16 cellular contexts compared by ENCODE assay signal in genomic region chr2:68435605-68436004, GRCh38. TPM values are rescaled to one million over a fixed set of nuclear protein-coding genes. Genes with fewer than 3 reads are reported as not detected.
DNase-seq lines count a peak whose midpoint lies in the region; TF ChIP-seq lines count a peak whose summit lies in the region.
"Had no signal": no experiment of that assay in that cellular context is flagged by ENCODE, and none has a peak within 500 bp of the region (broad histone marks: within the 10 kb centered on the region; RNA-seq: fewer than 3 reads in every experiment).

No MANE protein-coding gene starts in this region.

- H3K9me2 ChIP-seq in OCI-LY7 (ENCODE audit: insufficient read depth, low read length): no peaks in the 10 kb centered on the region

- POLR2A ChIA-PET in OCI-LY7 (lab: Charles Lee): interaction anchor here (1.0 to 1.9 kb wide), 4 partner anchors 8 to 25 kb away, joined by 3 to 16 read pairs (median 6); no protein-coding TSS in a partner anchor
- POLR2A ChIA-PET in activated CD4-positive, alpha-beta memory T cell treated with anti-CD3 and anti-CD28 coated beads for 36 hours (lab: Charles Lee): no interaction called here

- no TSS peak for BruUV-seq in OCI-LY7 (replicated peaks; lab: Mats Ljungman, UMichigan)

- H2BK15ac ChIP-seq in mesenchymal stem cell (ENCODE audit: low read depth, poor library complexity, severe bottlenecking): no peak overlapping the region

- no peak overlapping the region for H3K4me3 Mint-ChIP-seq in activated CD4-positive, alpha-beta memory T cell treated with anti-CD3 and anti-CD28 coated beads for 36 hours
- H3K4me3 Mint-ChIP-seq: CD4-positive, alpha-beta memory T cell; endodermal cell; stimulated activated effector memory CD8-positive, alpha-beta T cell treated with anti-CD3 and anti-CD28 coated beads, Interleukin-12 subunit alpha, Interleukin-12 subunit beta, amount 100 ng/mL, for 72 hours had no signal

- no peaks in the 10 kb centered on the region for H3K9me3 Mint-ChIP-seq in activated CD4-positive, alpha-beta memory T cell treated with anti-CD3 and anti-CD28 coated beads for 36 hours
- H3K9me3 Mint-ChIP-seq: endodermal cell; stimulated activated effector memory CD8-positive, alpha-beta T cell treated with anti-CD3 and anti-CD28 coated beads, Interleukin-12 subunit alpha, Interleukin-12 subunit beta, amount 100 ng/mL, for 72 hours had no signal

- no peak overlapping the region for H3K14ac ChIP-seq in mesenchymal stem cell (ENCODE audit: low read length in 2 of 2)

- H3K27ac Mint-ChIP-seq in activated CD4-positive, alpha-beta memory T cell treated with anti-CD3 and anti-CD28 coated beads for 36 hours: no peak overlapping the region
- H3K27ac Mint-ChIP-seq: CD4-positive, alpha-beta memory T cell; endodermal cell; stimulated activated effector memory CD8-positive, alpha-beta T cell treated with anti-CD3 and anti-CD28 coated beads, Interleukin-12 subunit alpha, Interleukin-12 subunit beta, amount 100 ng/mL, for 72 hours had no signal

- peaks cover 4% of the 10 kb centered on the region for H3K4me1 Mint-ChIP-seq in activated CD4-positive, alpha-beta memory T cell treated with anti-CD3 and anti-CD28 coated beads for 36 hours (ENCODE audit: low read depth)

- H3K9me3 ChIP-seq in OCI-LY7 (ENCODE audit: low read length) (peaks cover 16% of the 10 kb centered on the region; the same call in 1 of the 2 replicates), mesenchymal stem cell (ENCODE audit: control insufficient read depth, low read length) (no peaks in the 10 kb centered on the region), tibial artery (no peaks in the 10 kb centered on the region)

- H2BK12ac ChIP-seq in mesenchymal stem cell (ENCODE audit: low read length in 2 of 2): no peak overlapping the region

- H3K4me1 ChIP-seq in OCI-LY7 (ENCODE audit: insufficient read depth, low read length, poor library complexity, severe bottlenecking): peaks cover 51% of the 10 kb centered on the region
- peaks cover 4% of the 10 kb centered on the region for H3K4me1 ChIP-seq in mesenchymal stem cell (ENCODE audit: control insufficient read depth, insufficient read depth, low read depth, low read length)
- peaks cover 0 to 51% (median 23%) of the 10 kb centered on the region in 4 donors for H3K4me1 ChIP-seq in tibial artery

- no peaks in the 10 kb centered on the region for H3K79me2 ChIP-seq in OCI-LY7 (ENCODE audit: insufficient read depth, low read depth, low read length)

- H3K18ac ChIP-seq in mesenchymal stem cell (ENCODE audit: low read depth in 1 of 2, low read length in 2 of 2): no peak overlapping the region

- H3K36me3 Mint-ChIP-seq in activated CD4-positive, alpha-beta memory T cell treated with anti-CD3 and anti-CD28 coated beads for 36 hours: no peaks in the 10 kb centered on the region
- H3K36me3 Mint-ChIP-seq: CD4-positive, alpha-beta memory T cell; stimulated activated effector memory CD8-positive, alpha-beta T cell treated with anti-CD3 and anti-CD28 coated beads, Interleukin-12 subunit alpha, Interleukin-12 subunit beta, amount 100 ng/mL, for 72 hours had no signal

- intact Hi-C loops in OCI-LY7 (cut with micrococcal nuclease; ENCODE audit: unreplicated experiment): no loop called here
- intact Hi-C loops in dorsolateral prefrontal cortex (cut with DNase I): loop anchor here in 1 of 2 donors (10.0 kb wide), 1 partner anchor 311 kb away; no protein-coding TSS in a partner anchor
- intact Hi-C loops in tibial artery (cut with DNase I; ENCODE audit: low total_unique reads): no loop called here
- intact Hi-C loops in activated CD4-positive, alpha-beta memory T cell treated with anti-CD3 and anti-CD28 coated beads for 36 hours (cut with micrococcal nuclease): no loop called here

- H3K4me3 ChIP-seq in OCI-LY7 (ENCODE audit: low read depth, low read length, poor library complexity, severe bottlenecking): no peak overlapping the region
- H3K4me3 ChIP-seq in dorsolateral prefrontal cortex: no peak overlapping the region
- no peak overlapping the region for H3K4me3 ChIP-seq in mesenchymal stem cell (ENCODE audit: insufficient read depth in 1 of 2, low read depth in 1 of 2, low read length in 2 of 2)
- H3K4me3 ChIP-seq in tibial artery: no peak overlapping the region
- no peak overlapping the region for H3K4me3 ChIP-seq in H7 (ENCODE audit: insufficient read depth, low read depth, low read length)

- H4K20me1 ChIP-seq in OCI-LY7 (ENCODE audit: insufficient read depth, low read length): no peaks in the 10 kb centered on the region

- CTCF ChIA-PET in OCI-LY7 (lab: Charles Lee; ENCODE audit: unreplicated experiment): interaction anchor here (1.4 kb wide), 1 partner anchor 14 kb away, joined by 5 read pairs; no protein-coding TSS in a partner anchor
- CTCF ChIA-PET in activated CD4-positive, alpha-beta memory T cell treated with anti-CD3 and anti-CD28 coated beads for 36 hours (lab: Charles Lee): no interaction called here

- no peaks in the 10 kb centered on the region for H3K79me1 ChIP-seq in mesenchymal stem cell (replicated peaks; ENCODE audit: low read length, poor library complexity, severe bottlenecking)

- no peak overlapping the region for H3K23ac ChIP-seq in mesenchymal stem cell (ENCODE audit: low read length in 2 of 2)

- DNase-seq in OCI-LY7 (ENCODE audit: low spot score): no peak
- DNase-seq in dorsolateral prefrontal cortex: no peak
- DNase-seq in mesenchymal stem cell: no peak
- DNase-seq in tibial artery: no peak
- DNase-seq in H7: no peak
- no peak for DNase-seq in OCI-M2 (lab: John Stamatoyannopoulos, UW; ENCODE audit: unreplicated experiment)
- no peak for DNase-seq in activated CD4-positive, alpha-beta memory T cell treated with anti-CD3 and anti-CD28 coated beads for 36 hours
- DNase-seq: activated T-cell treated with anti-CD3 and anti-CD28 coated beads, Interleukin-2, amount 50 U/mL, for 48 hours; amniotic stem cell; CD4-positive, alpha-beta memory T cell; endodermal cell; hippocampal formation; NCI-H2227 treated with DMSO at 0.1 percent for 48 hours; posterior cingulate gyrus; stimulated activated CD4-positive, alpha-beta T cell treated with anti-CD3 and anti-CD28 coated beads, Interleukin-2, amount 100 ng/mL, for 48 hours had no signal

- no peak overlapping the region for H2BK120ac ChIP-seq in mesenchymal stem cell (ENCODE audit: low read depth, low read length)

- H4K8ac ChIP-seq in mesenchymal stem cell (ENCODE audit: low read length): no peak overlapping the region

- H2AFZ ChIP-seq in OCI-LY7 (ENCODE audit: low read length) (peak overlapping the region; percentile 88; the same call in 1 of the 2 replicates), mesenchymal stem cell (ENCODE audit: low read depth, low read length) (no peak overlapping the region)

- no peak for TF ChIP-seq CTCF in OCI-LY7 (conservative IDR thresholded peaks at IDR 0.05; ENCODE audit: low read length)
- no peak for TF ChIP-seq CTCF in dorsolateral prefrontal cortex (IDR thresholded peaks at IDR 0.05 in 54 of 56, conservative IDR thresholded peaks at IDR 0.05 in 2 of 56; ENCODE audit: low read depth in 1 of 56, partially characterized antibody in 56 of 56)
- no peak for TF ChIP-seq CTCF in tibial artery (IDR thresholded peaks at IDR 0.05)

- no peak overlapping the region for H3K4ac ChIP-seq in mesenchymal stem cell (ENCODE audit: low read depth in 1 of 2, low read length in 2 of 2)

- no peak overlapping the region for H2BK5ac ChIP-seq in mesenchymal stem cell (ENCODE audit: low read depth, low read length, poor library complexity, severe bottlenecking)

- H3K27me3 ChIP-seq in dorsolateral prefrontal cortex: no peaks in the 10 kb centered on the region
- H3K27me3 ChIP-seq in mesenchymal stem cell (ENCODE audit: control insufficient read depth in 1 of 2, insufficient read depth in 1 of 2, low read length in 2 of 2): peaks cover 0 to 9% of the 10 kb centered on the region in 2 experiments
- no peaks in the 10 kb centered on the region for H3K27me3 ChIP-seq in tibial artery
- H3K27me3 ChIP-seq in H7 (ENCODE audit: control insufficient read depth, insufficient read depth, low read length): no peaks in the 10 kb centered on the region

- H2AK5ac ChIP-seq in mesenchymal stem cell (ENCODE audit: low read length, severe bottlenecking): no peak overlapping the region

- H3K9ac ChIP-seq in mesenchymal stem cell (ENCODE audit: low read length): peak overlapping the region; percentile 64

- H3K27ac ChIP-seq in OCI-LY7 (ENCODE audit: low read depth, low read length, poor library complexity, severe bottlenecking) (no peak overlapping the region), dorsolateral prefrontal cortex (peak overlapping the region in 41 of 59 donors; percentile 12 to 84 (median 67)), mesenchymal stem cell (ENCODE audit: low read length, poor library complexity, severe bottlenecking) (no peak overlapping the region), tibial artery (peak overlapping the region; percentile 69 to 83)

- H3K36me3 ChIP-seq in OCI-LY7 (ENCODE audit: insufficient read depth, low read length) (peaks cover 6% of the 10 kb centered on the region; the same call in 1 of the 2 replicates), mesenchymal stem cell (ENCODE audit: control insufficient read depth in 1 of 2, insufficient read depth in 2 of 2, low read depth in 1 of 2, low read length in 2 of 2) (no peaks in the 10 kb centered on the region), tibial artery (no peaks in the 10 kb centered on the region), H7 (replicated peaks; ENCODE audit: control insufficient read depth, insufficient read depth, low read length) (no peaks in the 10 kb centered on the region)

- no peaks in the 10 kb centered on the region for H3K27me3 Mint-ChIP-seq in activated CD4-positive, alpha-beta memory T cell treated with anti-CD3 and anti-CD28 coated beads for 36 hours

- H3K4me2 ChIP-seq in OCI-LY7 (ENCODE audit: low read length) (no peak overlapping the region), mesenchymal stem cell (ENCODE audit: low read length, poor library complexity, severe bottlenecking) (no peak overlapping the region)

- no peak overlapping the region for H4K91ac ChIP-seq in mesenchymal stem cell (ENCODE audit: low read length)

RNA-seq across cellular contexts. Expression of gene FBXO48, which starts 31.5 kb away (rescaled TPM):
- 1.5 and 1.8 TPM in 2 replicates for total RNA-seq in OCI-LY7 (2014; rRNA removed; shearing (Covaris generic))
- total RNA-seq in OCI-LY7 (2022) (6.8 and 8.5 TPM in 2 replicates), dorsolateral prefrontal cortex (1 to 10 TPM; 1.2 to 3.7 (median 2.4) TPM)
- polyA plus RNA-seq in mesenchymal stem cell (2013, experiment 1 of 2): 0.61 TPM
- 0.59 TPM for polyA plus RNA-seq in mesenchymal stem cell (2013, experiment 2 of 2)
- 0.52 and 1.00 TPM in 2 replicates for total RNA-seq in H7 (2014; rRNA removed; shearing (Covaris generic))
- 1 to 10 TPM; 2.3 to 2.6 TPM for total RNA-seq in activated CD4-positive, alpha-beta memory T cell treated with anti-CD3 and anti-CD28 coated beads for 36 hours

RNA-seq across cellular contexts. Expression of gene APLF, which starts 31.8 kb away (rescaled TPM):
- 6.1 and 8.8 TPM in 2 replicates for total RNA-seq in OCI-LY7 (2014; rRNA removed; shearing (Covaris generic))
- total RNA-seq in OCI-LY7 (2022): 6.8 and 7.6 TPM in 2 replicates
- 10 to 100 TPM in 36 of 120 experiments, 1 to 10 TPM in 84; 4.5 to 15.3 (median 9.1) TPM for total RNA-seq in dorsolateral prefrontal cortex
- polyA plus RNA-seq in mesenchymal stem cell (2013, experiment 1 of 2): 1.3 TPM
- polyA plus RNA-seq in mesenchymal stem cell (2013, experiment 2 of 2): 1.4 TPM
- 2.1 and 5.9 TPM in 2 replicates for total RNA-seq in H7 (2014; rRNA removed; shearing (Covaris generic))
- total RNA-seq in activated CD4-positive, alpha-beta memory T cell treated with anti-CD3 and anti-CD28 coated beads for 36 hours: 1 to 10 TPM; 3.0 to 3.1 TPM

Comparison
In these comparisons a context has a peak if more than half of its experiments do, and no peak if none do; other contexts are left out.
1. H3K27ac ChIP-seq: peak in dorsolateral prefrontal cortex (41 of 59) and tibial artery (2 of 2); none in OCI-LY7 (single experiment) and mesenchymal stem cell (single experiment).